In genomic region chr3:13073042-13073906, GRCh38 we compare ENCODE assay signal across 9 cellular contexts. TPM values are rescaled to one million over a fixed set of nuclear protein-coding genes. Genes with fewer than 3 reads are reported as not detected.
DNase-seq lines count a peak whose midpoint lies in the region; ATAC-seq, FAIRE-seq and TF ChIP-seq lines count a peak whose summit lies in the region.
"Had no signal": no experiment of that assay in that cellular context is flagged by ENCODE, and none has a peak within 500 bp of the region (broad histone marks: within the 10 kb centered on the region; RNA-seq: fewer than 3 reads in every experiment).

IQSEC1 (minus strand) TSS chr3:13073429; CDS start chr3:13073014, 415 bp downstream.

- H3K4me3 ChIP-seq in GM12878 (peak within 1 kb of the TSS; percentile 77), kidney (ENCODE audit: low read length in 2 of 2) (no peak within 1 kb of the TSS)

- ATAC-seq in HG03135 (IDR thresholded peaks at IDR 0.05; ENCODE audit: unreplicated experiment) (peak; percentile 62), GM12878 (peak; percentile 67)

- 4% methylated on average over 63 of the region's 86 CpGs for WGBS in GM12878 (ENCODE audit: insufficient coverage, insufficient replicate concordance, low lambda C conversion rate, missing lambda C conversion rate)

- H3K4me3 Mint-ChIP-seq in T-helper 2 cell treated with Interferon-gamma antibody and Interleukin-4, amounts not matched to agents 5 μg/mL and 100 μg/mL, for 36 hours: peak within 1 kb of the TSS; percentile 87

- FAIRE-seq in GM12878 (lab: Jason Lieb, UNC) (no peak), kidney (lab: Jason Lieb, UNC) (no peak)
- FAIRE-seq: A204.1 had no signal

- TF ChIP-seq POLR2A in GM12878 (IDR thresholded peaks at IDR 0.05; ENCODE audit: low read depth, low read length): peak; percentile 38; the same call in 1 of the 2 replicates

- no peaks in the 10 kb centered on the region for H3K9me3 Mint-ChIP-seq in T-helper 2 cell treated with Interferon-gamma antibody and Interleukin-4, amounts not matched to agents 5 μg/mL and 100 μg/mL, for 36 hours

- H3K79me2 ChIP-seq in GM12878 (ENCODE audit: control insufficient read depth, insufficient read depth, low read length): peaks cover 40% of the 10 kb centered on the region

- RAD21 ChIA-PET in GM12878 (lab: Charles Lee; ENCODE audit: unreplicated experiment): interaction anchor here (0.8 to 3.9 kb wide), 7 partner anchors 10 to 69 kb away, joined by 3 to 38 read pairs (median 5); no protein-coding TSS in a partner anchor

- peaks cover 30% of the 10 kb centered on the region for H3K27me3 Mint-ChIP-seq in T-helper 2 cell treated with Interferon-gamma antibody and Interleukin-4, amounts not matched to agents 5 μg/mL and 100 μg/mL, for 36 hours (ENCODE audit: low read depth)

- POLR2A ChIA-PET in GM12878 (lab: Charles Lee): interaction anchor here (0.6 to 3.6 kb wide), 3 partner anchors 54 to 65 kb away, joined by 3 to 25 read pairs (median 4); no protein-coding TSS in a partner anchor

- H3K27ac ChIP-seq in GM12878 (ENCODE audit: control insufficient read depth, insufficient read depth) (no peak within 1 kb of the TSS), kidney (ENCODE audit: low read depth in 2 of 2, low read length in 2 of 2) (no peak within 1 kb of the TSS)

- no TSS peak for BruUV-seq in GM12878 (replicated peaks; lab: Mats Ljungman, UMichigan)

- in situ Hi-C loops in GM12878 (cut with MboI): no loop called here

- no peaks in the 10 kb centered on the region for H4K20me1 ChIP-seq in GM12878 (ENCODE audit: control insufficient read depth, insufficient read depth)

- H3K9ac ChIP-seq in GM12878 (ENCODE audit: control insufficient read depth, insufficient read depth, low read length) (peak within 1 kb of the TSS; percentile 52; the same call in 1 of the 2 replicates), kidney (ENCODE audit: low read length in 2 of 2) (no peak within 1 kb of the TSS)

- DNase-seq in DMS53 (lab: John Stamatoyannopoulos, UW): peak; percentile 77
- DNase-seq in DMS53 treated with DMSO at 0.1 percent for 48 hours (lab: John Stamatoyannopoulos, UW; ENCODE audit: unreplicated experiment): no peak
- DNase-seq in T-helper 2 cell treated with Interferon-gamma antibody and Interleukin-4, amounts not matched to agents 5 μg/mL and 100 μg/mL, for 36 hours (ENCODE audit: low spot score): peak; percentile 68
- DNase-seq in GM12878 (ENCODE audit: low read depth, low spot score): no peak
- peak; percentile 89 for DNase-seq in kidney
- DNase-seq in stimulated activated CD4-positive, alpha-beta T cell treated with anti-CD3 and anti-CD28 coated beads, Interleukin-15, amount 100 ng/mL, for 48 hours (ENCODE audit: low read depth in 2 of 2): peak; percentile 55 to 64
- DNase-seq in SIG-M5 (lab: John Stamatoyannopoulos, UW): no peak

- peaks cover 7% of the 10 kb centered on the region for H3K36me3 Mint-ChIP-seq in T-helper 2 cell treated with Interferon-gamma antibody and Interleukin-4, amounts not matched to agents 5 μg/mL and 100 μg/mL, for 36 hours (ENCODE audit: low read depth)

- peak within 1 kb of the TSS; percentile 86 for H3K4me2 ChIP-seq in GM12878 (ENCODE audit: control insufficient read depth, insufficient read depth)

- TF ChIP-seq RAD21 in GM12878 (IDR thresholded peaks at IDR 0.05; ENCODE audit: insufficient read depth, low read depth, low read length): no peak

- CTCF ChIA-PET in GM12878 (lab: Yijun Ruan, JAX): interaction anchor here (3.1 kb wide), 1 partner anchor 19 kb away, joined by 16 read pairs; no protein-coding TSS in a partner anchor

- SMC1A ChIA-PET in GM12878 (lab: Charles Lee; ENCODE audit: uncharacterized antibody, unreplicated experiment): interaction anchor here (1.4 to 3.9 kb wide), 2 partner anchors 9 to 60 kb away, joined by 4 to 39 read pairs; no protein-coding TSS in a partner anchor

- H3K9me3 ChIP-seq in GM12878 (replicated peaks; ENCODE audit: control insufficient read depth, insufficient read depth, low read length) (no peaks in the 10 kb centered on the region), kidney (ENCODE audit: control insufficient read depth in 1 of 2, low read length in 2 of 2) (no peaks in the 10 kb centered on the region)

- H3K27me3 ChIP-seq in GM12878 (replicated peaks in 1 of 2; ENCODE audit: control insufficient read depth in 2 of 2, insufficient read depth in 2 of 2, low read length in 1 of 2): peaks cover 0 to 11% of the 10 kb centered on the region in 2 experiments; a peak in 2 of 4 replicates

- TF ChIP-seq CTCF in GM12878 (IDR thresholded peaks at IDR 0.05 in 2 of 3, conservative IDR thresholded peaks at IDR 0.05 in 1 of 3; ENCODE audit: control insufficient read depth in 2 of 3, extremely low read depth in 1 of 3, insufficient read depth in 1 of 3, low read depth in 3 of 3, low read length in 3 of 3): 0 out of 6 replicates have a peak, but pooled peaks of 2 of the 3 experiments have one; percentile 1 to 3
- no peak for TF ChIP-seq CTCF in kidney (IDR thresholded peaks at IDR 0.05; ENCODE audit: borderline replicate concordance, extremely low read depth, insufficient read depth)

- peaks cover 48% of the 10 kb centered on the region for H3K4me1 Mint-ChIP-seq in T-helper 2 cell treated with Interferon-gamma antibody and Interleukin-4, amounts not matched to agents 5 μg/mL and 100 μg/mL, for 36 hours (ENCODE audit: low read depth)

- peak within 1 kb of the TSS; percentile 75 for H3K27ac Mint-ChIP-seq in T-helper 2 cell treated with Interferon-gamma antibody and Interleukin-4, amounts not matched to agents 5 μg/mL and 100 μg/mL, for 36 hours

- H3K4me1 ChIP-seq in GM12878 (ENCODE audit: control insufficient read depth, insufficient read depth, low read length) (peaks cover 45% of the 10 kb centered on the region), kidney (ENCODE audit: control insufficient read depth in 1 of 2, insufficient read depth in 1 of 2, low read depth in 1 of 2, low read length in 2 of 2) (no peaks in the 10 kb centered on the region)

- intact Hi-C loops in GM12878 (cut with micrococcal nuclease; ENCODE audit: unreplicated experiment): loop anchor here (5.0 kb wide), 1 partner anchor 76 kb away; no protein-coding TSS in a partner anchor
- intact Hi-C loops in kidney (cut with DNase I): no loop called here

- peak within 1 kb of the TSS; percentile 41 for H2AFZ ChIP-seq in GM12878 (ENCODE audit: control insufficient read depth, low read depth, low read length)

- H3K36me3 ChIP-seq in GM12878 (ENCODE audit: control insufficient read depth in 2 of 2, insufficient read depth in 2 of 2, low read length in 1 of 2) (peaks cover 0 to 2% of the 10 kb centered on the region in 2 experiments; a peak in 1 of 4 replicates), kidney (ENCODE audit: control insufficient read depth in 1 of 2, insufficient read depth in 2 of 2, low read length in 2 of 2) (no peaks in the 10 kb centered on the region)

- TF ChIP-seq EP300 in GM12878 (IDR thresholded peaks at IDR 0.05; ENCODE audit: borderline replicate concordance in 1 of 2, control insufficient read depth in 1 of 2, low read depth in 2 of 2, low read length in 2 of 2): no peak

TF ChIP-seq in GM12878, 131 proteins besides CTCF, POLR2A, EP300 and RAD21 (continues in another document):
- no peak for TF ChIP-seq ATF2 (IDR thresholded peaks at IDR 0.05; ENCODE audit: low read length)
- TF ChIP-seq ZNF24 (IDR thresholded peaks at IDR 0.05): no peak
- no peak for TF ChIP-seq TBL1XR1 (IDR thresholded peaks at IDR 0.05; ENCODE audit: low read depth, low read length)
- 0 out of 4 replicates have a peak, but pooled peaks of 1 of the 2 experiments have one; percentile 25 for TF ChIP-seq SRF (IDR thresholded peaks at IDR 0.05; ENCODE audit: low read depth in 2 of 2, low read length in 2 of 2)
- no peak for TF ChIP-seq SUZ12 (IDR thresholded peaks at IDR 0.05; ENCODE audit: unreplicated experiment)
- no peak for TF ChIP-seq STAT1 (conservative IDR thresholded peaks at IDR 0.05)
- no peak for TF ChIP-seq E2F4 (IDR thresholded peaks at IDR 0.05; ENCODE audit: low read depth, low read length)

RNA-seq across cellular contexts. Expression of gene IQSEC1, which starts in this region (rescaled TPM):
- total RNA-seq in GM12878 (2013; cell fraction: nucleolus; rRNA removed): 241 and 274 TPM in 2 replicates
- total RNA-seq in GM12878 (2014; rRNA removed) (13.8 and 16.3 TPM in 2 replicates), GM12878 (2014; rRNA removed; fragmentation: Illumina TruSeq; extraction: Trizol) (6.4 TPM in 2 replicates), GM12878 (2021) (48.6 and 55.2 TPM in 2 replicates), kidney (45.7 TPM)
- 8.1 TPM for polyA plus RNA-seq in GM12878 (2011; ENCODE audit: low read depth)
- polyA plus RNA-seq in GM12878 (2011; rRNA removed) (4.2 and 6.7 TPM in 2 replicates), GM12878 (2014; fragmentation: Illumina TruSeq; extraction: Trizol) (10.2 and 15.1 TPM in 2 replicates), GM12878 (2014; fragmentation: Nextera tagmentation; extraction: Ambion mirVana) (1 to 10 TPM in 1 of 2 experiments, under 1 TPM in 1; 0.92 to 2.0 TPM), GM12878 (2014; rRNA removed) (17.9 and 23.3 TPM in 2 replicates), GM12878 (2016; fragmentation: Nextera tagmentation; extraction: Ambion mirVana) (1 to 10 TPM; 8.1 to 9.0 TPM), kidney (ENCODE audit: insufficient read depth, low read depth, low replicate concordance) (15.1 TPM)
- 6.3 and 8.5 TPM in 2 replicates for polyA plus RNA-seq in GM12878 (2011; cell fraction: cytosol; rRNA removed)
- polyA plus RNA-seq in GM12878 (2011; cell fraction: nucleus; rRNA removed): 45.6 and 48.9 TPM in 2 replicates
- 17.9 and 26.7 TPM in 2 replicates for polyA plus RNA-seq in GM12878 (2012)
- polyA minus RNA-seq in GM12878 (2011; rRNA and poly(A)+ RNA removed): 14.2 and 22.2 TPM in 2 replicates
- polyA minus RNA-seq in GM12878 (2011; cell fraction: cytosol; rRNA and poly(A)+ RNA removed): 11.4 and 16.2 TPM in 2 replicates
- 53.2 and 58.7 TPM in 2 replicates for polyA minus RNA-seq in GM12878 (2011; cell fraction: nucleus; rRNA and poly(A)+ RNA removed)

Comparison
In these comparisons a context has a peak if more than half of its experiments do, and no peak if none do; other contexts are left out.
1. DNase-seq: peak in DMS53 (single experiment), T-helper 2 cell treated with Interferon-gamma antibody and Interleukin-4, amounts not matched to agents 5 μg/mL and 100 μg/mL, for 36 hours (single experiment), kidney (single experiment) and stimulated activated CD4-positive, alpha-beta T cell treated with anti-CD3 and anti-CD28 coated beads, Interleukin-15, amount 100 ng/mL, for 48 hours (2 of 2); none in DMS53 treated with DMSO at 0.1 percent for 48 hours (single experiment), GM12878 (single experiment) and SIG-M5 (single experiment).